Comparison of ENCODE assay signal across 10 cellular contexts in genomic region chr2:151315381-151315903, GRCh38. TPM values are rescaled to one million over a fixed set of nuclear protein-coding genes. Genes with fewer than 3 reads are reported as not detected.
DNase-seq lines count a peak whose midpoint lies in the region; FAIRE-seq and TF ChIP-seq lines count a peak whose summit lies in the region.
"Had no signal": no experiment of that assay in that cellular context is flagged by ENCODE, and none has a peak within 500 bp of the region (broad histone marks: within the 10 kb centered on the region; RNA-seq: fewer than 3 reads in every experiment).

No MANE protein-coding gene starts in this region.

- no peak overlapping the region for H3K23ac ChIP-seq in H1 (ENCODE audit: insufficient read length)

- TF ChIP-seq CTCF in H1 (IDR thresholded peaks at IDR 0.05; ENCODE audit: control extremely low read depth in 1 of 3, insufficient read depth in 1 of 3, low read depth in 1 of 3, low read length in 3 of 3): no peak
- no peak for TF ChIP-seq CTCF in tibial artery (IDR thresholded peaks at IDR 0.05)

- H3K18ac ChIP-seq in H1 (ENCODE audit: extremely low read depth, low read length): peak overlapping the region; percentile 15; the same call in 1 of the 2 replicates

- H2BK120ac ChIP-seq in H1 (replicated peaks; ENCODE audit: low read depth, low read length): peak overlapping the region; percentile 87

- no peaks in the 10 kb centered on the region for H3K23me2 ChIP-seq in H1 (ENCODE audit: low read depth, low read length)

- H4K20me1 ChIP-seq in H1 (replicated peaks in 1 of 2; ENCODE audit: control insufficient read depth in 1 of 2, insufficient read depth in 2 of 2, low read length in 2 of 2): no peaks in the 10 kb centered on the region

- peak overlapping the region; percentile 94 for H2AFZ ChIP-seq in H1 (ENCODE audit: low read length)

- no peak overlapping the region for H2AK5ac ChIP-seq in H1 (ENCODE audit: low read depth, low read length)

- H3K9me3 ChIP-seq in H1 (ENCODE audit: insufficient read depth in 2 of 2, low read depth in 1 of 2, low read length in 1 of 2): peaks cover 0 to under 1% of the 10 kb centered on the region in 2 experiments; a peak in 1 of 4 replicates
- H3K9me3 ChIP-seq in tibial artery: no peaks in the 10 kb centered on the region

- no peaks in the 10 kb centered on the region for H3K79me1 ChIP-seq in H1 (ENCODE audit: low read depth, low read length)

- no peaks in the 10 kb centered on the region for H3K27me3 ChIP-seq in H1 (replicated peaks in 1 of 4; ENCODE audit: control insufficient read depth in 3 of 4, extremely low read depth in 1 of 4, insufficient read depth in 3 of 4, low read length in 3 of 4)
- H3K27me3 ChIP-seq in tibial artery: no peaks in the 10 kb centered on the region

- no peak overlapping the region for H4K5ac ChIP-seq in H1 (ENCODE audit: insufficient read length, low read depth, low read length)

- POLR2A ChIA-PET in H1 (lab: Charles Lee; ENCODE audit: partially characterized antibody): no interaction called here

- no peak for FAIRE-seq in H1 (lab: Jason Lieb, UNC)
- FAIRE-seq in RCC 7860 (lab: Jason Lieb, UNC): no peak

- peaks cover 0 to 4% (median 2%) of the 10 kb centered on the region in 4 experiments; a peak in 3 of 7 replicates for H3K4me1 ChIP-seq in H1 (replicated peaks in 1 of 4; ENCODE audit: control insufficient read depth in 3 of 4, insufficient read depth in 4 of 4, low read length in 3 of 4)
- H3K4me1 ChIP-seq in tibial artery: peaks cover 0 to 22% (median 13%) of the 10 kb centered on the region in 4 donors

- no peak overlapping the region for H3K9ac ChIP-seq in H1 (replicated peaks in 1 of 4; ENCODE audit: extremely low read depth in 1 of 4, low read depth in 3 of 4, low read length in 3 of 4)

- no peak overlapping the region for H2BK12ac ChIP-seq in H1 (ENCODE audit: low read depth, low read length)

- CTCF ChIA-PET in H1 (lab: Charles Lee; ENCODE audit: partially characterized antibody): interaction anchor here (0.6 kb wide), 1 partner anchor 61 kb away, joined by 4 read pairs; no protein-coding TSS in a partner anchor

- DNase-seq in DMS153 (lab: John Stamatoyannopoulos, UW) (peak; percentile 3), DMS153 treated with DMSO at 0.1 percent for 48 hours (lab: John Stamatoyannopoulos, UW; ENCODE audit: unreplicated experiment) (no peak), H1 (ENCODE audit: low read depth in 1 of 2, low spot score in 2 of 2) (no peak), medulla oblongata (ENCODE audit: extremely low spot score) (peak; percentile 16), tibial artery (peak; percentile 26 to 78), NOMO-1 treated with dmso at 0.1 percent for 144 hours (lab: John Stamatoyannopoulos, UW; ENCODE audit: unreplicated experiment) (no peak), RCC 7860 (ENCODE audit: low spot score) (no peak), NCI-H146 (lab: John Stamatoyannopoulos, UW) (no peak)

- no peak overlapping the region for H2BK15ac ChIP-seq in H1 (ENCODE audit: low read length)

- intact Hi-C loops in tibial artery (cut with DNase I; ENCODE audit: low total_unique reads): no loop called here

- no peak overlapping the region for H3K14ac ChIP-seq in H1 (ENCODE audit: insufficient read length)

- H3K36me3 ChIP-seq in H1 (ENCODE audit: control insufficient read depth in 2 of 4, insufficient read depth in 4 of 4, low read length in 3 of 4): no peaks in the 10 kb centered on the region
- no peaks in the 10 kb centered on the region for H3K36me3 ChIP-seq in tibial artery

- no peak for TF ChIP-seq EP300 in H1 (IDR thresholded peaks at IDR 0.05; ENCODE audit: borderline replicate concordance in 1 of 2, low read depth in 2 of 2, low read length in 2 of 2)

- no peak overlapping the region for H4K91ac ChIP-seq in H1 (replicated peaks; ENCODE audit: insufficient read length, low read length)

- 88% methylated on average over 7 of the region's 7 CpGs; no CpG with 5 or more reads in 1 of the 2 experiments for WGBS in H1 (ENCODE audit: extremely low coverage in 1 of 2, insufficient coverage in 1 of 2, insufficient read length in 1 of 2, insufficient replicate concordance in 2 of 2, low coverage in 1 of 2, low lambda C conversion rate in 2 of 2, missing lambda C conversion rate in 1 of 2), 2 experiments

- H2BK5ac ChIP-seq in H1 (ENCODE audit: low read depth, low read length): no peak overlapping the region

- no peak overlapping the region for H3K4ac ChIP-seq in H1 (replicated peaks; ENCODE audit: insufficient read length, low read depth, low read length)

- H3K79me2 ChIP-seq in H1 (ENCODE audit: control insufficient read depth in 1 of 2, insufficient read depth in 2 of 2, low read length in 2 of 2): no peaks in the 10 kb centered on the region

- H3K56ac ChIP-seq in H1 (replicated peaks; ENCODE audit: insufficient read length, low read depth, low read length): no peak overlapping the region

- TF ChIP-seq RAD21 in H1 (IDR thresholded peaks at IDR 0.05 in 1 of 2, conservative IDR thresholded peaks at IDR 0.05 in 1 of 2; ENCODE audit: low read depth in 2 of 2, low read length in 2 of 2): no peak

- H3K27ac ChIP-seq in H1 (ENCODE audit: low read depth, low read length) (no peak overlapping the region; the same call in 1 of the 2 replicates), tibial artery (peak overlapping the region; percentile 57 to 67)
- H3K27ac ChIP-seq: 22Rv1 had no signal

- peak overlapping the region; percentile 9; the same call in 1 of the 2 replicates for H2BK20ac ChIP-seq in H1 (ENCODE audit: low read length)

- no peak overlapping the region for H3K4me2 ChIP-seq in H1 (ENCODE audit: insufficient read depth in 1 of 2, low read depth in 2 of 2, low read length in 2 of 2)

- TF ChIP-seq POLR2A in H1 (IDR thresholded peaks at IDR 0.05; ENCODE audit: control extremely low read depth in 1 of 2, low read depth in 2 of 2, low read length in 2 of 2): no peak

- H4K8ac ChIP-seq in H1 (ENCODE audit: extremely low read depth, insufficient read depth, low read length): peak overlapping the region; percentile 71

- H3K4me3 ChIP-seq in H1 (ENCODE audit: extremely low read depth in 1 of 4, insufficient read depth in 2 of 4, low read depth in 3 of 4, low read length in 4 of 4): no peak overlapping the region
- peak overlapping the region in 1 of 2 donors; percentile 29 for H3K4me3 ChIP-seq in tibial artery

TF ChIP-seq in H1, 55 proteins besides CTCF, POLR2A, EP300 and RAD21 (continues in another document):
- no peak for TF ChIP-seq RFX5 (IDR thresholded peaks at IDR 0.05; ENCODE audit: borderline replicate concordance, low read depth, low read length)
- TF ChIP-seq TAF1 (IDR thresholded peaks at IDR 0.05; ENCODE audit: low read depth, low read length): no peak
- no peak for TF ChIP-seq ASH2L (IDR thresholded peaks at IDR 0.05; ENCODE audit: low read length)
- no peak for TF ChIP-seq RBBP5 (IDR thresholded peaks at IDR 0.05; ENCODE audit: borderline replicate concordance, low read depth, low read length)
- no peak for TF ChIP-seq YY1 (IDR thresholded peaks at IDR 0.05; ENCODE audit: low read depth, low read length)
- no peak for TF ChIP-seq RNF2 (IDR thresholded peaks at IDR 0.05; ENCODE audit: borderline replicate concordance, low read depth, low read length, missing control alignments, poor library complexity, severe bottlenecking)
- TF ChIP-seq SP4 (IDR thresholded peaks at IDR 0.05; ENCODE audit: low read length): no peak
- TF ChIP-seq ATF2 (IDR thresholded peaks at IDR 0.05; ENCODE audit: low read length): no peak
- TF ChIP-seq SUZ12 (IDR thresholded peaks at IDR 0.05; ENCODE audit: low read length): no peak
- no peak for TF ChIP-seq POLR2AphosphoS5 (IDR thresholded peaks at IDR 0.05; ENCODE audit: low read depth, low read length)

RNA-seq across cellular contexts. Expression of gene NMI, which starts 26.0 kb away (rescaled TPM):
- total RNA-seq in H1 (2021; fragmentation: NEBNext Ultra II Directional; extraction: Animal tissue kit (Norgen Biotek cat#: 25700)): 4.5 and 5.0 TPM in 2 replicates
- polyA plus RNA-seq in H1 (2011; rRNA removed): 0.57 and 1.1 TPM in 2 replicates
- polyA plus RNA-seq in H1 (2011; cell fraction: cytosol; rRNA removed): 1.8 TPM
- polyA plus RNA-seq in H1 (2011; cell fraction: nucleus; rRNA removed): 0.31 TPM
- 3.3 to 5.1 TPM (median 3.9 TPM) in 4 replicates for polyA plus RNA-seq in H1 (2012, experiment 1 of 2)
- 1.6 TPM for polyA plus RNA-seq in H1 (2012, experiment 2 of 2)
- polyA plus RNA-seq in H1 (2013, experiment 1 of 2): 3.6 TPM
- 3.5 TPM for polyA plus RNA-seq in H1 (2013, experiment 2 of 2)
- 0.60 and 0.71 TPM in 2 replicates for polyA minus RNA-seq in H1 (2011; rRNA and poly(A)+ RNA removed)
- 1.2 TPM for polyA minus RNA-seq in H1 (2011; cell fraction: cytosol; rRNA and poly(A)+ RNA removed)
- 2.0 TPM for polyA minus RNA-seq in H1 (2011; cell fraction: nucleus; rRNA and poly(A)+ RNA removed)

RNA-seq across cellular contexts. Expression of gene TNFAIP6, which starts 42.0 kb away (rescaled TPM):
- 1.1 and 2.0 TPM in 2 replicates for total RNA-seq in H1 (2021; fragmentation: NEBNext Ultra II Directional; extraction: Animal tissue kit (Norgen Biotek cat#: 25700))
- 0.74 and 1.1 TPM in 2 replicates for polyA plus RNA-seq in H1 (2011; rRNA removed)
- 1.5 TPM for polyA plus RNA-seq in H1 (2011; cell fraction: cytosol; rRNA removed)
- polyA plus RNA-seq in H1 (2011; cell fraction: nucleus; rRNA removed): 0.39 TPM
- polyA plus RNA-seq in H1 (2012, experiment 1 of 2): 0.71 to 3.1 TPM (median 1.1 TPM) in 4 replicates
- polyA plus RNA-seq in H1 (2012, experiment 2 of 2): 0.59 TPM
- polyA plus RNA-seq in H1 (2013, experiment 1 of 2): 4.4 TPM
- 4.7 TPM for polyA plus RNA-seq in H1 (2013, experiment 2 of 2)
- polyA minus RNA-seq in H1 (2011; rRNA and poly(A)+ RNA removed): 0.60 and 1.4 TPM in 2 replicates
- polyA minus RNA-seq in H1 (2011; cell fraction: cytosol; rRNA and poly(A)+ RNA removed): not detected
- polyA minus RNA-seq in H1 (2011; cell fraction: nucleus; rRNA and poly(A)+ RNA removed): 0.90 TPM
- total RNA-seq: activated T-helper 17 cell treated with anti-CD3 and anti-CD28 coated beads, Interleukin-2, amount 50 U/mL, for 72 hours had no signal

RNA-seq across cellular contexts. Expression of gene RBM43, which starts 53.8 kb away (rescaled TPM):
- total RNA-seq in H1 (2021; fragmentation: NEBNext Ultra II Directional; extraction: Animal tissue kit (Norgen Biotek cat#: 25700)): 1.7 and 2.0 TPM in 2 replicates
- 1.2 and 1.7 TPM in 2 replicates for polyA plus RNA-seq in H1 (2011; rRNA removed)
- polyA plus RNA-seq in H1 (2011; cell fraction: cytosol; rRNA removed): 2.2 TPM
- polyA plus RNA-seq in H1 (2011; cell fraction: nucleus; rRNA removed): 1.6 TPM
- 0.96 to 1.7 TPM (median 1.3 TPM) in 4 replicates for polyA plus RNA-seq in H1 (2012, experiment 1 of 2)
- 0.79 TPM for polyA plus RNA-seq in H1 (2012, experiment 2 of 2)
- 2.4 TPM for polyA plus RNA-seq in H1 (2013, experiment 1 of 2)
- 1.4 TPM for polyA plus RNA-seq in H1 (2013, experiment 2 of 2)
- 1.9 and 3.0 TPM in 2 replicates for polyA minus RNA-seq in H1 (2011; rRNA and poly(A)+ RNA removed)
- 0.88 TPM for polyA minus RNA-seq in H1 (2011; cell fraction: cytosol; rRNA and poly(A)+ RNA removed)
- 8.3 TPM for polyA minus RNA-seq in H1 (2011; cell fraction: nucleus; rRNA and poly(A)+ RNA removed)

Comparison
In these comparisons a context has a peak if more than half of its experiments do, and no peak if none do; other contexts are left out.
1. DNase-seq: peak in DMS153 (single experiment), medulla oblongata (single experiment) and tibial artery (2 of 2); none in DMS153 treated with DMSO at 0.1 percent for 48 hours (single experiment), H1 (0 of 2), NOMO-1 treated with dmso at 0.1 percent for 144 hours (single experiment), RCC 7860 (single experiment) and NCI-H146 (single experiment).